Comparison of ENCODE assay signal across 1 cellular context in the genomic region with DNA sequence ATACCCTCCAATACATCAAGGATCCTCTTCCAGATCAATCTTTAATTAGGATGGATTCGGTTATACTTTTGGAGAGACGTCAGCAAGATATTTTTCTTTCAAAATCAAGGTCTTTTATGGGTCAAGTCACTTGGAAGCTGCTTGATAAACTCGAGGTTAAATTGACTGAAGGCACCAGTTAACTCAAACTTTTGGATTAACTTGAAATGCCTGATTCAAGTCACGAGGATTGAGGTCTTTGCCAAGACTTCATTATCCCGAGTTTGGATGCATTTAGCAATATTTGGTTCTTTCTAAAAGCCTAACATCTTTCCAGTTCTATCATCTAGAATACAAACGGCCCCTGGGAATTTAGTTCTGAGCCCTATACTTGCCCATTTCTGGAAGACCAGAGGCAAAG.
TF ChIP-seq lines count a peak whose summit lies in the region.

No MANE protein-coding gene starts in this region.

TF ChIP-seq in GM23338, 12 proteins besides CTCF, POLR2A, EP300 and RAD21 (continued from another document):
- no peak for TF ChIP-seq ZNF462 (CRISPR knock-in tag; IDR thresholded peaks at IDR 0.05)
- TF ChIP-seq NANOG (IDR thresholded peaks at IDR 0.05; ENCODE audit: borderline replicate concordance), result no peak
- no peak for TF ChIP-seq ZNF114 (CRISPR knock-in tag; IDR thresholded peaks at IDR 0.05)
- no peak for TF ChIP-seq STAT1 (IDR thresholded peaks at IDR 0.05; ENCODE audit: unreplicated experiment)
- TF ChIP-seq EZH2 (IDR thresholded peaks at IDR 0.05; ENCODE audit: low read depth, unreplicated experiment), result no peak
